In genomic region chr3:83877909-83878308, GRCh38 we compare ENCODE assay signal across 18 cellular contexts.
"Had no signal": no experiment of that assay in that cellular context is flagged by ENCODE, and none has a peak within 500 bp of the region (broad histone marks: within the 10 kb centered on the region; RNA-seq: fewer than 3 reads in every experiment).

No MANE protein-coding gene starts in this region.

- H3K4me1 ChIP-seq: lower lobe of right lung, parathyroid adenoma, suprapubic skin had no signal

- H3K79me2 ChIP-seq: parathyroid adenoma had no signal

- H3K27me3 ChIP-seq: cardiac muscle cell, suprapubic skin had no signal

- H3K9me3 ChIP-seq: lower lobe of right lung, suprapubic skin had no signal

- FAIRE-seq: colon had no signal

- H3K36me3 ChIP-seq: cardiac muscle cell, lower lobe of right lung, suprapubic skin had no signal

- ATAC-seq: esophagus mucosa, lower lobe of right lung, T-helper 17 cell, WTC11 had no signal

- H3K4me3 ChIP-seq: cardiac muscle cell, lower lobe of right lung, skin epidermis, suprapubic skin had no signal

- H3K27ac ChIP-seq: cardiac muscle cell, lower lobe of right lung, parathyroid adenoma, skin epidermis, suprapubic skin had no signal

- H3K9ac ChIP-seq: parathyroid adenoma had no signal

- H2AFZ ChIP-seq: parathyroid adenoma had no signal

- DNase-seq: activated CD4-positive, alpha-beta memory T cell treated with anti-CD3 and anti-CD28 coated beads, Interleukin-2, amount 10 ng/mL, durations not matched to agents 7 days and 5 days; activated CD4-positive, alpha-beta T cell treated with anti-CD3 and anti-CD28 coated beads for 4 hours; activated naive CD4-positive, alpha-beta T cell treated with anti-CD3 and anti-CD28 coated beads, Interleukin-2, amount 10 ng/mL, durations not matched to agents 7 days and 5 days; activated T-cell treated with anti-CD3 and anti-CD28 coated beads, Interleukin-2, amount 50 U/mL, for 24 hours; lower lobe of right lung; midbrain; stimulated activated CD4-positive, alpha-beta T cell treated with anti-CD3 and anti-CD28 coated beads, Interleukin-15, amount 100 ng/mL, for 24 hours; stimulated activated CD4-positive, alpha-beta T cell treated with anti-CD3 and anti-CD28 coated beads, Interleukin-4, amount 100 ng/mL, for 24 hours; stimulated activated naive CD4-positive, alpha-beta T cell; T-helper 17 cell; trophoblast cell had no signal
